ENCODE assay signal across 12 cellular contexts in genomic region chr22:36303874-36304273, GRCh38. TPM values are rescaled to one million over a fixed set of nuclear protein-coding genes. Genes with fewer than 3 reads are reported as not detected.
DNase-seq lines count a peak whose midpoint lies in the region; ATAC-seq and TF ChIP-seq lines count a peak whose summit lies in the region.
"Had no signal": no experiment of that assay in that cellular context is flagged by ENCODE, and none has a peak within 500 bp of the region (broad histone marks: within the 10 kb centered on the region; RNA-seq: fewer than 3 reads in every experiment).

No MANE protein-coding gene starts in this region.

- H3K27ac ChIP-seq in HUES64 (ENCODE audit: low read depth, low read length) = no peak overlapping the region
- peak overlapping the region in 5 of 8 donors; percentile 26 to 61 (median 35) for H3K27ac ChIP-seq in spleen
- H3K27ac ChIP-seq: SJCRH30, vagina had no signal

- H3K9me3 ChIP-seq in HUES64 (ENCODE audit: insufficient read depth, low read depth, low read length) = no peaks in the 10 kb centered on the region
- no peaks in the 10 kb centered on the region for H3K9me3 ChIP-seq in spleen
- H3K9me3 ChIP-seq: SJCRH30, vagina had no signal

- CTCF ChIA-PET in WTC11 (lab: Charles Lee) = interaction anchor here (3.2 kb wide), 1 partner anchor 183 kb away, joined by 17 read pairs; no protein-coding TSS in a partner anchor

- H3K27ac Mint-ChIP-seq in WTC11 = peak overlapping the region; percentile 49; the same call in 1 of the 2 replicates
- H3K27ac Mint-ChIP-seq: mesothelial cell of epicardium had no signal

- no peak for DNase-seq in WTC11 (ENCODE audit: low spot score)
- peak; percentile 42 for DNase-seq in kidney tubule cell (ENCODE audit: low spot score)
- no peak for DNase-seq in spleen
- DNase-seq in stimulated activated CD4-positive, alpha-beta T cell treated with anti-CD3 and anti-CD28 coated beads, Interleukin-4, amount 100 ng/mL, for 24 hours = no peak
- DNase-seq in effector CD8-positive, alpha-beta T cell (lab: John Stamatoyannopoulos, UW) = no peak
- no peak for DNase-seq in amygdala (lab: John Stamatoyannopoulos, UW)
- DNase-seq: EL; NK-92 treated with Interleukin-12 subunit alpha and Interleukin-12 subunit beta, amount 100 ng/mL, for 24 hours; SJCRH30 had no signal

- H3K4me1 ChIP-seq in HUES64 (ENCODE audit: insufficient read depth, low read length) (no peaks in the 10 kb centered on the region), spleen (peaks cover 7 to 65% (median 24%) of the 10 kb centered on the region in 6 donors)
- H3K4me1 ChIP-seq: SJCRH30, vagina had no signal

- H3K36me3 ChIP-seq in HUES64 (ENCODE audit: insufficient read depth, low read length) = peaks cover 97% of the 10 kb centered on the region
- peaks cover 30 to 100% (median 100%) of the 10 kb centered on the region in 6 donors for H3K36me3 ChIP-seq in spleen

- H3K4me1 Mint-ChIP-seq in WTC11 = no peaks in the 10 kb centered on the region
- H3K4me1 Mint-ChIP-seq: mesothelial cell of epicardium had no signal

- no peak for TF ChIP-seq POLR2A in spleen (IDR thresholded peaks at IDR 0.05)

- POLR2A ChIA-PET in WTC11 (lab: Charles Lee) = no interaction called here

- H3K4me3 ChIP-seq in HUES64 (ENCODE audit: low read length) = no peak overlapping the region
- H3K4me3 ChIP-seq in spleen = no peak overlapping the region
- H3K4me3 ChIP-seq: SJCRH30, vagina had no signal

- TF ChIP-seq CTCF in WTC11 (IDR thresholded peaks at IDR 0.05) (no peak), spleen (IDR thresholded peaks at IDR 0.05 in 8 of 11, conservative IDR thresholded peaks at IDR 0.05 in 3 of 11) (no peak)

- WGBS in HUES64 = 95% methylated on average over 13 of the region's 13 CpGs
- 66 to 90% (median 82%) methylated on average over 6 to 13 of the region's 13 CpGs for WGBS in spleen, 5 donors

- no peaks in the 10 kb centered on the region for H3K9me3 Mint-ChIP-seq in WTC11
- H3K9me3 Mint-ChIP-seq: mesothelial cell of epicardium had no signal

- ATAC-seq in WTC11 = no peak

- peaks cover 70% of the 10 kb centered on the region for H3K36me3 Mint-ChIP-seq in WTC11

- H3K27me3 Mint-ChIP-seq in WTC11 (ENCODE audit: low read depth) = no peaks in the 10 kb centered on the region

- intact Hi-C loops in spleen (cut with DNase I; ENCODE audit: low total_unique reads) = loop anchor here (5.0 kb wide), 1 partner anchor 168 kb away; no protein-coding TSS in a partner anchor

- no peak overlapping the region for H3K4me3 Mint-ChIP-seq in WTC11
- H3K4me3 Mint-ChIP-seq: mesothelial cell of epicardium had no signal

- no peaks in the 10 kb centered on the region for H3K27me3 ChIP-seq in HUES64 (ENCODE audit: insufficient read depth, low read length)
- no peaks in the 10 kb centered on the region for H3K27me3 ChIP-seq in spleen (replicated peaks in 1 of 7)
- H3K27me3 ChIP-seq: SJCRH30, vagina had no signal

- peak overlapping the region; percentile 20; the same call in 1 of the 2 replicates for H3K9ac ChIP-seq in HUES64 (ENCODE audit: low read depth, low read length)

TF ChIP-seq in WTC11, 78 proteins besides CTCF, POLR2A, EP300 and RAD21:
- TF ChIP-seq TP53 (CRISPR knock-in tag; IDR thresholded peaks at IDR 0.05) (no peak), ZNF219 (CRISPR knock-in tag; IDR thresholded peaks at IDR 0.05; ENCODE audit: borderline replicate concordance) (no peak)
TF ChIP-seq in WTC11: peak in this region for 0.

RNA-seq across cellular contexts. Expression of gene APOL1, which starts 50.9 kb away (rescaled TPM):
- not detected for polyA plus RNA-seq in HUES64 (2013, experiment 1 of 2)
- not detected for polyA plus RNA-seq in HUES64 (2013, experiment 2 of 2)
- total RNA-seq in WTC11 (2021) (0.27 to 0.41 TPM (median 0.35 TPM) in 3 replicates), spleen (100 to 1,000 TPM in 1 of 7 donors, 10 to 100 TPM in 6; 33.3 to 108 (median 73.9) TPM)
- 10 to 100 TPM in 2 of 3 donors, 1 to 10 TPM in 1; 10.0 to 24.2 (median 11.4) TPM for polyA plus RNA-seq in spleen

Comparison
In these comparisons a context has a peak if more than half of its experiments do, and no peak if none do; other contexts are left out.
1. RNA of gene APOL1, which starts 50.9 kb away (total RNA-seq): 33.3 to 108 TPM in spleen; 0.27 to 0.41 TPM in WTC11; every median in the first group is over 10 times any median in the second.